9 cellular contexts compared by ENCODE assay signal in genomic region chr19:16368385-16369305, GRCh38. TPM values are rescaled to one million over a fixed set of nuclear protein-coding genes. Genes with fewer than 3 reads are reported as not detected.
DNase-seq lines count a peak whose midpoint lies in the region; ATAC-seq, FAIRE-seq and TF ChIP-seq lines count a peak whose summit lies in the region.
"Had no signal": no experiment of that assay in that cellular context is flagged by ENCODE, and none has a peak within 500 bp of the region (broad histone marks: within the 10 kb centered on the region; RNA-seq: fewer than 3 reads in every experiment).

No MANE protein-coding gene starts in this region.

- H3K23ac ChIP-seq in neuronal stem cell (ENCODE audit: low read depth, low read length, poor library complexity) = no peak overlapping the region

- H3K18ac ChIP-seq in neuronal stem cell (ENCODE audit: low read length) = no peak overlapping the region

- no peaks in the 10 kb centered on the region for H3F3A ChIP-seq in PC-3 (ENCODE audit: low read length, unreplicated experiment)

- H3K4me2 ChIP-seq in neuronal stem cell (ENCODE audit: insufficient read depth, low read length, poor library complexity, severe bottlenecking) (no peak overlapping the region), PC-3 (ENCODE audit: low read length) (no peak overlapping the region)

- no CpG with 5 or more reads among the region's 18 CpGs for WGBS in neuronal stem cell (ENCODE audit: extremely low coverage in 2 of 2, insufficient read length in 2 of 2, insufficient replicate concordance in 1 of 2), 2 donors

- H3K36me3 ChIP-seq in Peyer's patch (no peaks in the 10 kb centered on the region), neuronal stem cell (replicated peaks in 1 of 2; ENCODE audit: control insufficient read depth in 2 of 2, insufficient read depth in 2 of 2, low read length in 2 of 2) (peaks cover 6 to 37% of the 10 kb centered on the region in 2 donors), PC-3 (ENCODE audit: low read depth, low read length) (no peaks in the 10 kb centered on the region; the same call in 1 of the 2 replicates)
- H3K36me3 ChIP-seq: SJCRH30 had no signal

- no peaks in the 10 kb centered on the region for H3K79me2 ChIP-seq in PC-3 (ENCODE audit: low read length)

- H2AFZ ChIP-seq in neuronal stem cell (ENCODE audit: low read length) (no peak overlapping the region), PC-3 (ENCODE audit: low read length) (no peak overlapping the region)

- H4K20me1 ChIP-seq in PC-3 (ENCODE audit: low read length) = no peaks in the 10 kb centered on the region

- H3K14ac ChIP-seq in neuronal stem cell (ENCODE audit: low read length) = no peak overlapping the region

- H3K4me1 ChIP-seq in Peyer's patch (peaks cover 10 to 65% (median 60%) of the 10 kb centered on the region in 4 donors), neuronal stem cell (ENCODE audit: control insufficient read depth in 2 of 2, insufficient read depth in 1 of 2, low read depth in 1 of 2, low read length in 2 of 2) (peaks cover 0 to 4% of the 10 kb centered on the region in 2 donors), PC-3 (ENCODE audit: insufficient read depth, low read length) (no peaks in the 10 kb centered on the region)
- H3K4me1 ChIP-seq: SJCRH30 had no signal

- H2BK15ac ChIP-seq in neuronal stem cell (ENCODE audit: low read length) = no peak overlapping the region

- CTCF ChIA-PET in PC-3 (lab: Charles Lee) = no interaction called here

- no peaks in the 10 kb centered on the region for H3K9me2 ChIP-seq in PC-3 (replicated peaks; ENCODE audit: low read length)

- DNase-seq in GM12891 (ENCODE audit: insufficient read length, low spot score) = no peak
- DNase-seq in Peyer's patch = peak in 2 of 3 donors; percentile 64 to 72
- peak; percentile 67 for DNase-seq in activated T-helper 1 cell treated with anti-CD3 and anti-CD28 coated beads, Interleukin-12 subunit alpha, Interleukin-12 subunit beta, Interleukin-2, Interleukin-4 antibody, amounts not matched to agents 30 ng/mL and 10 ng/mL and 1 ng/mL, durations not matched to agents 14 hours and 24 hours and 36 hours (ENCODE audit: low spot score)
- no peak for DNase-seq in neuronal stem cell (ENCODE audit: low spot score)
- no peak for DNase-seq in globus pallidus (ENCODE audit: low spot score)
- DNase-seq in PC-3 = no peak
- no peak for DNase-seq in iPS-NIHi11 (ENCODE audit: low spot score)
- DNase-seq: SJCRH30 had no signal

- no peak overlapping the region for H2BK12ac ChIP-seq in neuronal stem cell (ENCODE audit: low read length)

- H2BK120ac ChIP-seq in neuronal stem cell (ENCODE audit: low read depth, low read length) = no peak overlapping the region

- peaks cover 7% of the 10 kb centered on the region for H3K36me3 Mint-ChIP-seq in activated T-helper 1 cell treated with anti-CD3 and anti-CD28 coated beads, Interleukin-12 subunit alpha, Interleukin-12 subunit beta, Interleukin-2, Interleukin-4 antibody, amounts not matched to agents 30 ng/mL and 10 ng/mL and 1 ng/mL, durations not matched to agents 14 hours and 24 hours and 36 hours (ENCODE audit: low read depth)

- H3K79me1 ChIP-seq in neuronal stem cell (ENCODE audit: low read depth, low read length) = no peaks in the 10 kb centered on the region

- H3K27me3 Mint-ChIP-seq in activated T-helper 1 cell treated with anti-CD3 and anti-CD28 coated beads, Interleukin-12 subunit alpha, Interleukin-12 subunit beta, Interleukin-2, Interleukin-4 antibody, amounts not matched to agents 30 ng/mL and 10 ng/mL and 1 ng/mL, durations not matched to agents 14 hours and 24 hours and 36 hours (ENCODE audit: insufficient read depth) = peaks cover 7% of the 10 kb centered on the region

- TF ChIP-seq CTCF in Peyer's patch (IDR thresholded peaks at IDR 0.05) (no peak), PC-3 (conservative IDR thresholded peaks at IDR 0.05; ENCODE audit: low read depth, low read length) (no peak)

- ATAC-seq in GM19395 (IDR thresholded peaks at IDR 0.05; ENCODE audit: unreplicated experiment) (no peak), PC-3 (no peak)

- H3K27ac ChIP-seq in Peyer's patch (peak overlapping the region in 1 of 4 donors; percentile 76), neuronal stem cell (replicated peaks; ENCODE audit: low read length) (no peak overlapping the region), PC-3 (ENCODE audit: low read length) (no peak overlapping the region)
- H3K27ac ChIP-seq: SJCRH30 had no signal

- H3K9me3 ChIP-seq in Peyer's patch = no peaks in the 10 kb centered on the region
- H3K9me3 ChIP-seq in neuronal stem cell (replicated peaks in 1 of 2; ENCODE audit: control insufficient read depth in 2 of 2, insufficient read depth in 1 of 2, low read depth in 1 of 2, low read length in 2 of 2) = peaks cover 0 to 1% of the 10 kb centered on the region in 2 donors
- H3K9me3 ChIP-seq in PC-3 (ENCODE audit: low read length) = no peaks in the 10 kb centered on the region
- H3K9me3 ChIP-seq: SJCRH30 had no signal

- BruUV-seq in PC-3 (replicated peaks; lab: Mats Ljungman, UMichigan) = no TSS peak

- no peak overlapping the region for H4K8ac ChIP-seq in neuronal stem cell (ENCODE audit: low read depth, low read length)

- no peak overlapping the region for H3K4ac ChIP-seq in neuronal stem cell (ENCODE audit: low read length)

- H2BK5ac ChIP-seq in neuronal stem cell (ENCODE audit: low read length) = no peak overlapping the region

- peaks cover 9% of the 10 kb centered on the region for H3K4me1 Mint-ChIP-seq in activated T-helper 1 cell treated with anti-CD3 and anti-CD28 coated beads, Interleukin-12 subunit alpha, Interleukin-12 subunit beta, Interleukin-2, Interleukin-4 antibody, amounts not matched to agents 30 ng/mL and 10 ng/mL and 1 ng/mL, durations not matched to agents 14 hours and 24 hours and 36 hours (ENCODE audit: low read depth)

- no peak overlapping the region for H3K27ac Mint-ChIP-seq in activated T-helper 1 cell treated with anti-CD3 and anti-CD28 coated beads, Interleukin-12 subunit alpha, Interleukin-12 subunit beta, Interleukin-2, Interleukin-4 antibody, amounts not matched to agents 30 ng/mL and 10 ng/mL and 1 ng/mL, durations not matched to agents 14 hours and 24 hours and 36 hours

- FAIRE-seq in GM12891 (lab: Jason Lieb, UNC) = peak; percentile 96

- no peak overlapping the region for H2AK5ac ChIP-seq in neuronal stem cell (ENCODE audit: low read depth, low read length)

- intact Hi-C loops in activated T-helper 1 cell treated with anti-CD3 and anti-CD28 coated beads, Interleukin-12 subunit alpha, Interleukin-12 subunit beta, Interleukin-2, Interleukin-4 antibody, amounts not matched to agents 30 ng/mL and 10 ng/mL and 1 ng/mL, durations not matched to agents 14 hours and 24 hours and 36 hours (cut with micrococcal nuclease) = loop anchor here (10.0 kb wide), 1 partner anchor 904 kb away; the partner anchor contains the start of gene RASAL3
- intact Hi-C loops in PC-3 (cut with micrococcal nuclease) = no loop called here

- TF ChIP-seq POLR2A in GM12891 (IDR thresholded peaks at IDR 0.05; ENCODE audit: low read depth, low read length) (no peak), Peyer's patch (IDR thresholded peaks at IDR 0.05) (no peak)

- no peak overlapping the region for H3K4me3 ChIP-seq in Peyer's patch
- peak overlapping the region in 1 of 2 donors; percentile 66 for H3K4me3 ChIP-seq in neuronal stem cell (ENCODE audit: low read length in 2 of 2)
- no peak overlapping the region for H3K4me3 ChIP-seq in PC-3 (ENCODE audit: low read length)
- H3K4me3 ChIP-seq: SJCRH30 had no signal

- H3K4me3 Mint-ChIP-seq in activated T-helper 1 cell treated with anti-CD3 and anti-CD28 coated beads, Interleukin-12 subunit alpha, Interleukin-12 subunit beta, Interleukin-2, Interleukin-4 antibody, amounts not matched to agents 30 ng/mL and 10 ng/mL and 1 ng/mL, durations not matched to agents 14 hours and 24 hours and 36 hours = no peak overlapping the region

- no peaks in the 10 kb centered on the region for H3K9me3 Mint-ChIP-seq in activated T-helper 1 cell treated with anti-CD3 and anti-CD28 coated beads, Interleukin-12 subunit alpha, Interleukin-12 subunit beta, Interleukin-2, Interleukin-4 antibody, amounts not matched to agents 30 ng/mL and 10 ng/mL and 1 ng/mL, durations not matched to agents 14 hours and 24 hours and 36 hours

- H3K9ac ChIP-seq in neuronal stem cell (ENCODE audit: low read depth, low read length, poor library complexity) (peak overlapping the region; percentile 78), PC-3 (ENCODE audit: low read length) (no peak overlapping the region)

- peak overlapping the region; percentile 1 for H4K91ac ChIP-seq in neuronal stem cell (ENCODE audit: low read depth, low read length, poor library complexity)

- H3K27me3 ChIP-seq in Peyer's patch (no peaks in the 10 kb centered on the region), neuronal stem cell (ENCODE audit: control insufficient read depth in 3 of 3, insufficient read depth in 3 of 3, low read depth in 1 of 3, low read length in 3 of 3) (peaks cover 0 to 2% (median 0%) of the 10 kb centered on the region in 3 experiments), PC-3 (ENCODE audit: low read length) (no peaks in the 10 kb centered on the region)
- H3K27me3 ChIP-seq: SJCRH30 had no signal

- POLR2A ChIA-PET in PC-3 (lab: Charles Lee; ENCODE audit: unreplicated experiment) = no interaction called here

TF ChIP-seq in GM12891, 5 proteins besides CTCF, POLR2A, EP300 and RAD21:
- no peak for TF ChIP-seq POU2F2 (IDR thresholded peaks at IDR 0.05; ENCODE audit: low read depth, low read length)
- 0 out of 2 replicates have a peak, but pooled peaks have one; percentile 15 for TF ChIP-seq TAF1 (IDR thresholded peaks at IDR 0.05; ENCODE audit: low read depth, low read length)
- no peak for TF ChIP-seq PAX5 (IDR thresholded peaks at IDR 0.05; ENCODE audit: insufficient read depth, low read length, severe bottlenecking)
- TF ChIP-seq POLR2AphosphoS5 (IDR thresholded peaks at IDR 0.05; ENCODE audit: low read depth, low read length) = no peak

RNA-seq across cellular contexts. Expression of gene KLF2, which starts 44.0 kb away (rescaled TPM):
- polyA plus RNA-seq in GM12891 (2012; ENCODE audit: low read depth, missing spikeins) = 4.0 TPM
- total RNA-seq in Peyer's patch (100 to 1,000 TPM in 1 of 4 donors, 10 to 100 TPM in 3; 12.1 to 129 (median 37.2) TPM), PC-3 (2014; rRNA removed) (4.8 and 6.6 TPM in 2 replicates)
- 5.7 TPM in 2 replicates for total RNA-seq in activated T-helper 1 cell treated with anti-CD3 and anti-CD28 coated beads, Interleukin-12 subunit alpha, Interleukin-12 subunit beta, Interleukin-2, Interleukin-4 antibody, amounts not matched to agents 30 ng/mL and 10 ng/mL and 1 ng/mL, durations not matched to agents 14 hours and 24 hours and 36 hours
- polyA plus RNA-seq in neuronal stem cell (2013, experiment 1 of 2) = 0.13 TPM
- 0.12 TPM for polyA plus RNA-seq in neuronal stem cell (2013, experiment 2 of 2)

Comparison
In these comparisons a context has a peak if more than half of its experiments do, and no peak if none do; other contexts are left out.
1. DNase-seq: peak in Peyer's patch (2 of 3) and activated T-helper 1 cell treated with anti-CD3 and anti-CD28 coated beads, Interleukin-12 subunit alpha, Interleukin-12 subunit beta, Interleukin-2, Interleukin-4 antibody, amounts not matched to agents 30 ng/mL and 10 ng/mL and 1 ng/mL, durations not matched to agents 14 hours and 24 hours and 36 hours (single experiment); none in GM12891 (single experiment), neuronal stem cell (single experiment), globus pallidus (single experiment), PC-3 (single experiment) and iPS-NIHi11 (single experiment).